Comparison of ENCODE assay signal across 8 cellular contexts in genomic region chr7:11193131-11193867, GRCh38.
DNase-seq lines count a peak whose midpoint lies in the region; ATAC-seq and TF ChIP-seq lines count a peak whose summit lies in the region.

No MANE protein-coding gene starts in this region.

- H3K4me1 Mint-ChIP-seq in mesothelial cell of epicardium: peaks cover 38% of the 10 kb centered on the region
- peaks cover 8% of the 10 kb centered on the region for H3K4me1 Mint-ChIP-seq in stimulated activated effector memory CD8-positive, alpha-beta T cell treated with anti-CD3 and anti-CD28 coated beads, Interleukin-12 subunit alpha, Interleukin-12 subunit beta, amount 100 ng/mL, for 72 hours

- no peaks in the 10 kb centered on the region for H3K27me3 Mint-ChIP-seq in mesothelial cell of epicardium (ENCODE audit: low read depth)

- no peaks in the 10 kb centered on the region for H3K27me3 ChIP-seq in duodenal mucosa (ENCODE audit: control insufficient read depth in 1 of 2, insufficient read depth in 2 of 2, low read length in 2 of 2)

- TF ChIP-seq CTCF in AG10803 (conservative IDR thresholded peaks at IDR 0.05; ENCODE audit: low read length) (no peak; the same call in 1 of the 2 replicates), mesothelial cell of epicardium (IDR thresholded peaks at IDR 0.05; ENCODE audit: unreplicated experiment) (no peak)

- H3K27ac Mint-ChIP-seq in mesothelial cell of epicardium: peak overlapping the region; percentile 75
- no peak overlapping the region for H3K27ac Mint-ChIP-seq in stimulated activated effector memory CD8-positive, alpha-beta T cell treated with anti-CD3 and anti-CD28 coated beads, Interleukin-12 subunit alpha, Interleukin-12 subunit beta, amount 100 ng/mL, for 72 hours

- DNase-seq in AG10803 (ENCODE audit: low read depth) (peak; percentile 65), NCI-H146 (lab: John Stamatoyannopoulos, UW) (peak; percentile 73), mesothelial cell of epicardium (ENCODE audit: low spot score in 2 of 2, unreplicated experiment in 2 of 2) (peak in 1 of 2 experiments; percentile 61), LoVo (ENCODE audit: low spot score) (no peak), KG1 (lab: John Stamatoyannopoulos, UW) (no peak)
- no peak for DNase-seq in stimulated activated effector memory CD8-positive, alpha-beta T cell treated with anti-CD3 and anti-CD28 coated beads, Interleukin-12 subunit alpha, Interleukin-12 subunit beta, amount 100 ng/mL, for 72 hours (ENCODE audit: low spot score in 2 of 2)
- DNase-seq in effector CD8-positive, alpha-beta T cell (lab: John Stamatoyannopoulos, UW): no peak

- no peaks in the 10 kb centered on the region for H3K9me3 ChIP-seq in duodenal mucosa (ENCODE audit: control insufficient read depth in 1 of 2, low read length in 2 of 2)

- H3K9ac ChIP-seq in duodenal mucosa (ENCODE audit: low read depth in 1 of 2, low read length in 2 of 2): peak overlapping the region in 1 of 2 donors; percentile 30

- H3K4me3 ChIP-seq in AG10803 (ENCODE audit: low read length): peak overlapping the region; percentile 58
- peak overlapping the region; percentile 2 to 52 for H3K4me3 ChIP-seq in duodenal mucosa (ENCODE audit: low read depth in 1 of 2, low read length in 2 of 2)

- peaks cover 2% of the 10 kb centered on the region for H3K9me3 Mint-ChIP-seq in mesothelial cell of epicardium
- H3K9me3 Mint-ChIP-seq in stimulated activated effector memory CD8-positive, alpha-beta T cell treated with anti-CD3 and anti-CD28 coated beads, Interleukin-12 subunit alpha, Interleukin-12 subunit beta, amount 100 ng/mL, for 72 hours: no peaks in the 10 kb centered on the region

- H3K4me3 Mint-ChIP-seq in mesothelial cell of epicardium: peak overlapping the region; percentile 61
- no peak overlapping the region for H3K4me3 Mint-ChIP-seq in stimulated activated effector memory CD8-positive, alpha-beta T cell treated with anti-CD3 and anti-CD28 coated beads, Interleukin-12 subunit alpha, Interleukin-12 subunit beta, amount 100 ng/mL, for 72 hours

- no peaks in the 10 kb centered on the region for H3K4me1 ChIP-seq in duodenal mucosa (ENCODE audit: control insufficient read depth in 1 of 2, insufficient read depth in 2 of 2, low read length in 2 of 2)

- H3K27ac ChIP-seq in duodenal mucosa (ENCODE audit: low read depth, low read length): no peak overlapping the region

- no peaks in the 10 kb centered on the region for H3K36me3 ChIP-seq in duodenal mucosa (ENCODE audit: control insufficient read depth in 1 of 2, insufficient read depth in 2 of 2, low read length in 2 of 2)

- no peaks in the 10 kb centered on the region for H3K36me3 Mint-ChIP-seq in mesothelial cell of epicardium
- no peaks in the 10 kb centered on the region for H3K36me3 Mint-ChIP-seq in stimulated activated effector memory CD8-positive, alpha-beta T cell treated with anti-CD3 and anti-CD28 coated beads, Interleukin-12 subunit alpha, Interleukin-12 subunit beta, amount 100 ng/mL, for 72 hours

- no peak for ATAC-seq in stimulated activated effector memory CD8-positive, alpha-beta T cell treated with anti-CD3 and anti-CD28 coated beads, Interleukin-12 subunit alpha, Interleukin-12 subunit beta, amount 100 ng/mL, for 72 hours

Comparison
In these comparisons a context has a peak if more than half of its experiments do, and no peak if none do; other contexts are left out.
1. DNase-seq: peak in AG10803 (single experiment) and NCI-H146 (single experiment); none in LoVo (single experiment), stimulated activated effector memory CD8-positive, alpha-beta T cell treated with anti-CD3 and anti-CD28 coated beads, Interleukin-12 subunit alpha, Interleukin-12 subunit beta, amount 100 ng/mL, for 72 hours (0 of 2), KG1 (single experiment) and effector CD8-positive, alpha-beta T cell (single experiment).